ENCODE assay signal across 8 cellular contexts in the genomic region with DNA sequence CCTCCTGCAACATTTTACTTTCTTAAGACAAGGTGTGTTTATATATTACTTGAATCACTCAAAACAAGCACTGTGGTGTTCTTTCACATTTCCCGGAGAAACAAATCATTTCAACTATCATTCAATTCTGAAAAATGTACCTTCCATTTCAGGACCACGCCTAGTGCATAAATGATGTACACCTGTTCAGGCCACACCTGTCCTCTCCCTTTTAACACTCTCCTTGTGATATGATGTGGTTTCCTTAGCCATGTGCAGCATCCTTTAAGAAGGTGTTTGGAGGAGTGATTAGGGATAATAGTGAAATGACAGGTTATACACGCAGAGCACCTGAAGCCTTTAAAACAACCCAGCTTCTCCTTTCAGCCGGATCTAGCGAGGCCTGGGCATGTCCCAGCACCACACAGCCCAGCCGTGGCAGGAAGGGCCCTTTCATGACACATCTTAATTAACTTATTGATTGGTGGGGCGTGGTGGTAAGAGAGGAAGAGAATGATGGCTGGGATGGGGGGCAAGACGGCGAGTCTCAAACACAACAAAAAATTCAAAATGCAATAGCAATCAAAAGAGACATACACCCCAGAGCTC. TPM values are rescaled to one million over a fixed set of nuclear protein-coding genes. Genes with fewer than 3 reads are reported as not detected.
A peak's percentile ranks its signal among the peaks of the same experiment; 100 is the strongest.
DNase-seq lines count a peak whose midpoint lies in the region; ATAC-seq, FAIRE-seq and TF ChIP-seq lines count a peak whose summit lies in the region.

No MANE protein-coding gene starts in this region.

- peak overlapping the region; percentile 81 to 94 (median 86) for H3K4me3 Mint-ChIP-seq in CD4-positive, CD25-positive, alpha-beta regulatory T cell
- peak overlapping the region; percentile 67 for H3K4me3 Mint-ChIP-seq in endodermal cell

- H3K79me2 ChIP-seq in Karpas-422 (ENCODE audit: low read length) (no peaks in the 10 kb centered on the region), neural cell (replicated peaks; ENCODE audit: insufficient read depth, low read length) (no peaks in the 10 kb centered on the region)

- no peaks in the 10 kb centered on the region for H3K9me2 ChIP-seq in Karpas-422 (replicated peaks; ENCODE audit: insufficient read depth, low read length)
- H3K9me2 ChIP-seq in neural cell (ENCODE audit: insufficient read depth, low read length), result no peaks in the 10 kb centered on the region

- no peaks in the 10 kb centered on the region for H3K9me3 ChIP-seq in CD4-positive, CD25-positive, alpha-beta regulatory T cell (ENCODE audit: control insufficient read depth in 2 of 2, low read length in 2 of 2)
- H3K9me3 ChIP-seq in Karpas-422 (ENCODE audit: low read length) (no peaks in the 10 kb centered on the region), endodermal cell (ENCODE audit: control insufficient read depth, low read length) (no peaks in the 10 kb centered on the region), neural cell (ENCODE audit: low read length) (no peaks in the 10 kb centered on the region)

- no peaks in the 10 kb centered on the region for H3K27me3 ChIP-seq in CD4-positive, CD25-positive, alpha-beta regulatory T cell (ENCODE audit: control insufficient read depth, insufficient read depth, low read length)
- H3K27me3 ChIP-seq in Karpas-422 (ENCODE audit: low read length), result no peaks in the 10 kb centered on the region
- peaks cover 49% of the 10 kb centered on the region for H3K27me3 ChIP-seq in endodermal cell (ENCODE audit: control insufficient read depth, insufficient read depth, low read length, poor library complexity, severe bottlenecking)
- H3K27me3 ChIP-seq in neural cell (ENCODE audit: insufficient read depth, low read depth, low read length), result peaks cover 6% of the 10 kb centered on the region

- H3K27ac ChIP-seq in CD4-positive, CD25-positive, alpha-beta regulatory T cell (ENCODE audit: insufficient read depth, low read length, poor library complexity, severe bottlenecking), result no peak overlapping the region
- H3K27ac ChIP-seq in Karpas-422 (ENCODE audit: low read length) (no peak overlapping the region), endodermal cell (ENCODE audit: low read depth, low read length) (no peak overlapping the region), neural cell (ENCODE audit: low read length) (peak overlapping the region; percentile 29)

- WGBS in endodermal cell (ENCODE audit: insufficient coverage in 1 of 2, insufficient read length in 1 of 2), 2 experiments, result 56 to 78% methylated on average over 1 to 7 of the region's 9 CpGs

- no peaks in the 10 kb centered on the region for H3K9me3 Mint-ChIP-seq in CD4-positive, CD25-positive, alpha-beta regulatory T cell
- no peaks in the 10 kb centered on the region for H3K9me3 Mint-ChIP-seq in endodermal cell

- peak overlapping the region; percentile 42; the same call in 1 of the 2 replicates for H3K9ac ChIP-seq in Karpas-422 (ENCODE audit: low read length)
- no peak overlapping the region for H3K9ac ChIP-seq in endodermal cell (ENCODE audit: extremely low read depth, low read length, poor library complexity, severe bottlenecking)
- H3K9ac ChIP-seq in neural cell (ENCODE audit: low read length), result peak overlapping the region; percentile 60

- no peaks in the 10 kb centered on the region for H3K36me3 ChIP-seq in CD4-positive, CD25-positive, alpha-beta regulatory T cell (ENCODE audit: control insufficient read depth, insufficient read depth, low read length)
- H3K36me3 ChIP-seq in Karpas-422 (ENCODE audit: insufficient read depth, low read length) (no peaks in the 10 kb centered on the region), endodermal cell (ENCODE audit: control insufficient read depth, insufficient read depth, low read length) (no peaks in the 10 kb centered on the region), neural cell (ENCODE audit: insufficient read depth, low read length) (no peaks in the 10 kb centered on the region)

- peaks cover 14% of the 10 kb centered on the region for H3K4me1 ChIP-seq in CD4-positive, CD25-positive, alpha-beta regulatory T cell (ENCODE audit: control insufficient read depth, insufficient read depth, low read length, poor library complexity, severe bottlenecking)
- H3K4me1 ChIP-seq in Karpas-422 (ENCODE audit: low read length), result peaks cover 11% of the 10 kb centered on the region
- H3K4me1 ChIP-seq in endodermal cell (ENCODE audit: control insufficient read depth, insufficient read depth, low read length), result peaks cover 4% of the 10 kb centered on the region

- H3K4me2 ChIP-seq in Karpas-422 (ENCODE audit: low read depth, low read length, poor library complexity, severe bottlenecking), result peak overlapping the region; percentile 70
- peak overlapping the region; percentile 31 for H3K4me2 ChIP-seq in neural cell (ENCODE audit: low read length)

- no peak for TF ChIP-seq CTCF in endodermal cell (conservative IDR thresholded peaks at IDR 0.05)
- TF ChIP-seq CTCF in neural cell (IDR thresholded peaks at IDR 0.05; ENCODE audit: poor library complexity, severe bottlenecking), result no peak

- H3K36me3 Mint-ChIP-seq in CD4-positive, CD25-positive, alpha-beta regulatory T cell, result peaks cover 4% of the 10 kb centered on the region
- H3K36me3 Mint-ChIP-seq in endodermal cell (ENCODE audit: low read depth), result no peaks in the 10 kb centered on the region

- TF ChIP-seq RAD21 in neural cell (conservative IDR thresholded peaks at IDR 0.05), result no peak

- peak overlapping the region; percentile 69 for H3K4me3 ChIP-seq in CD4-positive, CD25-positive, alpha-beta regulatory T cell (ENCODE audit: low read depth, low read length)
- H3K4me3 ChIP-seq in Karpas-422 (ENCODE audit: low read length), result peak overlapping the region; percentile 63; the same call in 1 of the 2 replicates
- H3K4me3 ChIP-seq in endodermal cell (ENCODE audit: low read length), result peak overlapping the region; percentile 82
- H3K4me3 ChIP-seq in neural cell (ENCODE audit: low read length), result peak overlapping the region; percentile 67

- no peak for TF ChIP-seq EP300 in neural cell (conservative IDR thresholded peaks at IDR 0.05; ENCODE audit: poor library complexity, severe bottlenecking)

- H2AFZ ChIP-seq in Karpas-422 (ENCODE audit: low read length) (peak overlapping the region; percentile 22; the same call in 1 of the 2 replicates), neural cell (ENCODE audit: low read depth, low read length) (peak overlapping the region; percentile 24)

- H3K27ac Mint-ChIP-seq in CD4-positive, CD25-positive, alpha-beta regulatory T cell, result peak overlapping the region; percentile 8 to 60 (median 14)
- H3K27ac Mint-ChIP-seq in endodermal cell, result no peak overlapping the region

- peaks cover 23% of the 10 kb centered on the region for H3K27me3 Mint-ChIP-seq in CD4-positive, CD25-positive, alpha-beta regulatory T cell
- peaks cover 59% of the 10 kb centered on the region for H3K27me3 Mint-ChIP-seq in endodermal cell (ENCODE audit: insufficient read depth)

- no peak for FAIRE-seq in urothelium cell line (lab: Jason Lieb, UNC)

- H4K20me1 ChIP-seq in Karpas-422 (ENCODE audit: insufficient read depth, low read depth, low read length), result no peaks in the 10 kb centered on the region
- no peaks in the 10 kb centered on the region for H4K20me1 ChIP-seq in neural cell (ENCODE audit: insufficient read depth)

- ATAC-seq in CD4-positive, CD25-positive, alpha-beta regulatory T cell (ENCODE audit: low read depth in 2 of 2), result no peak

- DNase-seq in CD4-positive, CD25-positive, alpha-beta regulatory T cell, result no peak
- DNase-seq in Karpas-422, result no peak
- DNase-seq in endodermal cell, result no peak
- no peak for DNase-seq in SW 1271 (lab: John Stamatoyannopoulos, UW)
- no peak for DNase-seq in urothelium cell line (ENCODE audit: low spot score)
- DNase-seq in activated CD4-positive, alpha-beta T cell treated with anti-CD3 and anti-CD28 coated beads, Interleukin-2, amount 50 U/mL, for 48 hours, result no peak
- DNase-seq in medulla oblongata (ENCODE audit: extremely low spot score), result no peak

- peaks cover 13 to 38% (median 25%) of the 10 kb centered on the region in 4 donors for H3K4me1 Mint-ChIP-seq in CD4-positive, CD25-positive, alpha-beta regulatory T cell
- H3K4me1 Mint-ChIP-seq in endodermal cell, result peaks cover 21% of the 10 kb centered on the region

- H3F3A ChIP-seq in neural cell (ENCODE audit: insufficient read depth, low read length, poor library complexity, severe bottlenecking), result no peaks in the 10 kb centered on the region

TF ChIP-seq in neural cell, 6 proteins besides CTCF, POLR2A, EP300 and RAD21 (continues in another document):
- TF ChIP-seq EZH2 (IDR thresholded peaks at IDR 0.05; ENCODE audit: borderline replicate concordance, insufficient read depth, low read length, poor library complexity, severe bottlenecking), result no peak
- TF ChIP-seq, protein P1, sequence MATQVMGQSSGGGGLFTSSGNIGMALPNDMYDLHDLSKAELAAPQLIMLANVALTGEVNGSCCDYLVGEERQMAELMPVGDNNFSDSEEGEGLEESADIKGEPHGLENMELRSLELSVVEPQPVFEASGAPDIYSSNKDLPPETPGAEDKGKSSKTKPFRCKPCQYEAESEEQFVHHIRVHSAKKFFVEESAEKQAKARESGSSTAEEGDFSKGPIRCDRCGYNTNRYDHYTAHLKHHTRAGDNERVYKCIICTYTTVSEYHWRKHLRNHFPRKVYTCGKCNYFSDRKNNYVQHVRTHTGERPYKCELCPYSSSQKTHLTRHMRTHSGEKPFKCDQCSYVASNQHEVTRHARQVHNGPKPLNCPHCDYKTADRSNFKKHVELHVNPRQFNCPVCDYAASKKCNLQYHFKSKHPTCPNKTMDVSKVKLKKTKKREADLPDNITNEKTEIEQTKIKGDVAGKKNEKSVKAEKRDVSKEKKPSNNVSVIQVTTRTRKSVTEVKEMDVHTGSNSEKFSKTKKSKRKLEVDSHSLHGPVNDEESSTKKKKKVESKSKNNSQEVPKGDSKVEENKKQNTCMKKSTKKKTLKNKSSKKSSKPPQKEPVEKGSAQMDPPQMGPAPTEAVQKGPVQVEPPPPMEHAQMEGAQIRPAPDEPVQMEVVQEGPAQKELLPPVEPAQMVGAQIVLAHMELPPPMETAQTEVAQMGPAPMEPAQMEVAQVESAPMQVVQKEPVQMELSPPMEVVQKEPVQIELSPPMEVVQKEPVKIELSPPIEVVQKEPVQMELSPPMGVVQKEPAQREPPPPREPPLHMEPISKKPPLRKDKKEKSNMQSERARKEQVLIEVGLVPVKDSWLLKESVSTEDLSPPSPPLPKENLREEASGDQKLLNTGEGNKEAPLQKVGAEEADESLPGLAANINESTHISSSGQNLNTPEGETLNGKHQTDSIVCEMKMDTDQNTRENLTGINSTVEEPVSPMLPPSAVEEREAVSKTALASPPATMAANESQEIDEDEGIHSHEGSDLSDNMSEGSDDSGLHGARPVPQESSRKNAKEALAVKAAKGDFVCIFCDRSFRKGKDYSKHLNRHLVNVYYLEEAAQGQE (IDR thresholded peaks at IDR 0.05; ENCODE audit: borderline replicate concordance), result no peak
- no peak for TF ChIP-seq MXI1 (conservative IDR thresholded peaks at IDR 0.05; ENCODE audit: poor library complexity, severe bottlenecking)

RNA-seq across cellular contexts. Expression of gene ABLIM1, which starts 26.9 kb away (rescaled TPM):
- total RNA-seq in CD4-positive, CD25-positive, alpha-beta regulatory T cell, result 131 TPM
- polyA plus RNA-seq in CD4-positive, CD25-positive, alpha-beta regulatory T cell, result 100 to 1,000 TPM; 101 to 138 (median 129) TPM
- 73.4 and 131 TPM in 2 replicates for total RNA-seq in Karpas-422 (2014; rRNA removed; shearing (Covaris generic); ENCODE audit: low replicate concordance)
- 10 to 100 TPM; 39.3 to 49.3 TPM for total RNA-seq in endodermal cell
- 45.2 TPM for polyA plus RNA-seq in endodermal cell (2013, experiment 1 of 2)
- 52.5 TPM for polyA plus RNA-seq in endodermal cell (2013, experiment 2 of 2)
- polyA plus RNA-seq in neural cell, result 9.6 and 10.1 TPM in 2 replicates
- 25.8 and 29.6 TPM in 2 replicates for polyA minus RNA-seq in neural cell
